ENCODE assay signal across 25 cellular contexts in genomic region chr6:34338377-34338776, GRCh38. TPM values are rescaled to one million over a fixed set of nuclear protein-coding genes. Genes with fewer than 3 reads are reported as not detected.
DNase-seq lines count a peak whose midpoint lies in the region; ATAC-seq, FAIRE-seq and TF ChIP-seq lines count a peak whose summit lies in the region.
"Had no signal": no experiment of that assay in that cellular context is flagged by ENCODE, and none has a peak within 500 bp of the region (broad histone marks: within the 10 kb centered on the region; RNA-seq: fewer than 3 reads in every experiment).

No MANE protein-coding gene starts in this region.

- no peaks in the 10 kb centered on the region for H3K9me3 Mint-ChIP-seq in dendritic cell treated with granulocyte-macrophage colony-stimulating factor and Interleukin-4, amounts not matched to agents 40 ng/mL and 50 ng/mL, for 4 days
- H3K9me3 Mint-ChIP-seq in activated CD4-positive, alpha-beta memory T cell treated with anti-CD3 and anti-CD28 coated beads, Interleukin-2, amount 10 ng/mL, durations not matched to agents 7 days and 5 days = no peaks in the 10 kb centered on the region
- H3K9me3 Mint-ChIP-seq: activated naive CD4-positive, alpha-beta T cell treated with anti-CD3 and anti-CD28 coated beads, Interleukin-2, amount 50 U/mL, for 24 hours; neural crest cell; stimulated activated naive CD8-positive, alpha-beta T cell treated with anti-CD3 and anti-CD28 coated beads, Interleukin-15, amount 100 ng/mL, for 72 hours had no signal

- CTCF ChIA-PET in A549 (lab: Yijun Ruan, JAX) = interaction anchor here (1.2 to 1.5 kb wide), 2 partner anchors 17 to 283 kb away, joined by 3 read pairs; no protein-coding TSS in a partner anchor
- CTCF ChIA-PET in activated CD4-positive, alpha-beta memory T cell treated with anti-CD3 and anti-CD28 coated beads, Interleukin-2, amount 10 ng/mL, durations not matched to agents 7 days and 5 days (lab: Charles Lee) = interaction anchor here (1.0 kb wide), 1 partner anchor 24 kb away, joined by 3 read pairs; no protein-coding TSS in a partner anchor

- peak overlapping the region; percentile 66 for H3K27ac Mint-ChIP-seq in dendritic cell treated with granulocyte-macrophage colony-stimulating factor and Interleukin-4, amounts not matched to agents 40 ng/mL and 50 ng/mL, for 4 days
- no peak overlapping the region for H3K27ac Mint-ChIP-seq in activated CD4-positive, alpha-beta memory T cell treated with anti-CD3 and anti-CD28 coated beads, Interleukin-2, amount 10 ng/mL, durations not matched to agents 7 days and 5 days
- H3K27ac Mint-ChIP-seq: activated naive CD4-positive, alpha-beta T cell treated with anti-CD3 and anti-CD28 coated beads, Interleukin-2, amount 50 U/mL, for 24 hours; stimulated activated naive CD8-positive, alpha-beta T cell treated with anti-CD3 and anti-CD28 coated beads, Interleukin-15, amount 100 ng/mL, for 72 hours had no signal

- in situ Hi-C loops in G401 (cut with HindIII; ENCODE audit: low sequenced_read_pairs) = no loop called here

- TF ChIP-seq CTCF in A549 (IDR thresholded peaks at IDR 0.05) = no peak
- no peak for TF ChIP-seq CTCF in psoas muscle (IDR thresholded peaks at IDR 0.05)
- no peak for TF ChIP-seq CTCF in upper lobe of right lung (IDR thresholded peaks at IDR 0.05)

- DNase-seq in A549 (ENCODE audit: low read depth in 1 of 2, low spot score in 1 of 2) (no peak), G401 (ENCODE audit: low spot score) (peak; percentile 33), psoas muscle (no peak), upper lobe of right lung (no peak), hippocampal formation (lab: John Stamatoyannopoulos, UW) (no peak)
- no peak for DNase-seq in activated CD4-positive, alpha-beta memory T cell treated with anti-CD3 and anti-CD28 coated beads, Interleukin-2, amount 10 ng/mL, durations not matched to agents 7 days and 5 days
- DNase-seq: activated CD4-positive, alpha-beta T cell treated with anti-CD3 and anti-CD28 coated beads for 4 hours; amygdala; Caco-2; dermis blood vessel endothelial cell; DMS79; foreskin fibroblast; HCEC 1CT; head of caudate nucleus; kidney; SIG-M5; stimulated activated CD4-positive, alpha-beta T cell treated with anti-CD3 and anti-CD28 coated beads, Interleukin-1b, Interleukin-23, amount 100 ng/mL, for 48 hours; stimulated activated naive CD8-positive, alpha-beta T cell treated with anti-CD3 and anti-CD28 coated beads, Interleukin-15, amount 100 ng/mL, for 72 hours; T-helper 9 cell had no signal

- H3K4me3 ChIP-seq in A549 (no peak overlapping the region), psoas muscle (no peak overlapping the region), upper lobe of right lung (no peak overlapping the region)
- H3K4me3 ChIP-seq: esophagus muscularis mucosa, thoracic aorta had no signal

- intact Hi-C loops in dendritic cell treated with granulocyte-macrophage colony-stimulating factor and Interleukin-4, amounts not matched to agents 40 ng/mL and 50 ng/mL, for 4 days (cut with micrococcal nuclease) = loop anchor here (5.0 kb wide), 1 partner anchor 34 kb away; no protein-coding TSS in a partner anchor
- intact Hi-C loops in psoas muscle (cut with DNase I) = loop anchor here in 1 of 2 donors (5.0 kb wide), 2 partner anchors 36 to 44 kb away; no protein-coding TSS in a partner anchor
- intact Hi-C loops in upper lobe of right lung (cut with DNase I) = no loop called here

- H3K36me3 ChIP-seq in psoas muscle (ENCODE audit: insufficient read depth in 1 of 2, low read depth in 1 of 2) (peaks cover 0 to 8% of the 10 kb centered on the region in 2 donors), upper lobe of right lung (no peaks in the 10 kb centered on the region)
- H3K36me3 ChIP-seq: thoracic aorta had no signal

- H3K4me1 Mint-ChIP-seq in dendritic cell treated with granulocyte-macrophage colony-stimulating factor and Interleukin-4, amounts not matched to agents 40 ng/mL and 50 ng/mL, for 4 days (ENCODE audit: low read depth) = peaks cover 79% of the 10 kb centered on the region
- H3K4me1 Mint-ChIP-seq in activated CD4-positive, alpha-beta memory T cell treated with anti-CD3 and anti-CD28 coated beads, Interleukin-2, amount 10 ng/mL, durations not matched to agents 7 days and 5 days = peaks cover 16% of the 10 kb centered on the region

- H3K27me3 ChIP-seq in psoas muscle (ENCODE audit: insufficient read depth in 3 of 3, low read length in 2 of 3) (no peaks in the 10 kb centered on the region), upper lobe of right lung (no peaks in the 10 kb centered on the region)
- H3K27me3 ChIP-seq: esophagus muscularis mucosa had no signal

- no peak overlapping the region for H3K4me2 ChIP-seq in A549

- no peak overlapping the region for H3K27ac ChIP-seq in A549
- peak overlapping the region; percentile 79 for H3K27ac ChIP-seq in psoas muscle
- no peak overlapping the region for H3K27ac ChIP-seq in upper lobe of right lung
- H3K27ac ChIP-seq: esophagus muscularis mucosa, thoracic aorta had no signal

- no peaks in the 10 kb centered on the region for H3K27me3 Mint-ChIP-seq in dendritic cell treated with granulocyte-macrophage colony-stimulating factor and Interleukin-4, amounts not matched to agents 40 ng/mL and 50 ng/mL, for 4 days
- no peaks in the 10 kb centered on the region for H3K27me3 Mint-ChIP-seq in activated CD4-positive, alpha-beta memory T cell treated with anti-CD3 and anti-CD28 coated beads, Interleukin-2, amount 10 ng/mL, durations not matched to agents 7 days and 5 days
- H3K27me3 Mint-ChIP-seq: activated naive CD4-positive, alpha-beta T cell treated with anti-CD3 and anti-CD28 coated beads, Interleukin-2, amount 50 U/mL, for 24 hours; stimulated activated naive CD8-positive, alpha-beta T cell treated with anti-CD3 and anti-CD28 coated beads, Interleukin-15, amount 100 ng/mL, for 72 hours had no signal

- ATAC-seq in A549 (no peak), psoas muscle (no peak), upper lobe of right lung (no peak), HG02840 (IDR thresholded peaks at IDR 0.05; ENCODE audit: low FRiP score, unreplicated experiment) (no peak)
- ATAC-seq: stimulated activated naive CD8-positive, alpha-beta T cell treated with anti-CD3 and anti-CD28 coated beads, Interleukin-15, amount 100 ng/mL, for 72 hours had no signal

- no peak for FAIRE-seq in A549 (lab: Jason Lieb, UNC)
- FAIRE-seq: kidney had no signal

- 0 out of 3 replicates have a peak, but pooled peaks cover 2% of the 10 kb centered on the region for H3K4me1 ChIP-seq in A549
- peaks cover 72% of the 10 kb centered on the region for H3K4me1 ChIP-seq in psoas muscle
- peaks cover 27% of the 10 kb centered on the region for H3K4me1 ChIP-seq in upper lobe of right lung
- H3K4me1 ChIP-seq: Caco-2 had no signal

- POLR2A ChIA-PET in A549 (lab: Yijun Ruan, JAX) = no interaction called here
- POLR2A ChIA-PET in activated CD4-positive, alpha-beta memory T cell treated with anti-CD3 and anti-CD28 coated beads, Interleukin-2, amount 10 ng/mL, durations not matched to agents 7 days and 5 days (lab: Charles Lee) = no interaction called here

- TF ChIP-seq POLR2A in A549 (IDR thresholded peaks at IDR 0.05; ENCODE audit: low read length) = no peak

- H3K36me3 Mint-ChIP-seq in dendritic cell treated with granulocyte-macrophage colony-stimulating factor and Interleukin-4, amounts not matched to agents 40 ng/mL and 50 ng/mL, for 4 days (ENCODE audit: low read depth) = peaks cover 46% of the 10 kb centered on the region
- peaks cover 8% of the 10 kb centered on the region for H3K36me3 Mint-ChIP-seq in activated CD4-positive, alpha-beta memory T cell treated with anti-CD3 and anti-CD28 coated beads, Interleukin-2, amount 10 ng/mL, durations not matched to agents 7 days and 5 days (ENCODE audit: low read depth)

- no peak for TF ChIP-seq EP300 in A549 (IDR thresholded peaks at IDR 0.05)

- 93% methylated on average over 3 of the region's 3 CpGs for WGBS in A549 (ENCODE audit: missing lambda C conversion rate)
- WGBS in psoas muscle, 3 donors = 68 to 92% (median 72%) methylated on average over 3 of the region's 3 CpGs

- H3K4me3 Mint-ChIP-seq in dendritic cell treated with granulocyte-macrophage colony-stimulating factor and Interleukin-4, amounts not matched to agents 40 ng/mL and 50 ng/mL, for 4 days = no peak overlapping the region
- no peak overlapping the region for H3K4me3 Mint-ChIP-seq in activated CD4-positive, alpha-beta memory T cell treated with anti-CD3 and anti-CD28 coated beads, Interleukin-2, amount 10 ng/mL, durations not matched to agents 7 days and 5 days
- H3K4me3 Mint-ChIP-seq: activated naive CD4-positive, alpha-beta T cell treated with anti-CD3 and anti-CD28 coated beads, Interleukin-2, amount 50 U/mL, for 24 hours; neural crest cell; stimulated activated naive CD8-positive, alpha-beta T cell treated with anti-CD3 and anti-CD28 coated beads, Interleukin-15, amount 100 ng/mL, for 72 hours had no signal

- H3K9me3 ChIP-seq in A549 (no peaks in the 10 kb centered on the region), psoas muscle (no peaks in the 10 kb centered on the region), upper lobe of right lung (no peaks in the 10 kb centered on the region)
- H3K9me3 ChIP-seq: Caco-2, esophagus muscularis mucosa, thoracic aorta had no signal

- TF ChIP-seq RAD21 in A549 (conservative IDR thresholded peaks at IDR 0.05 in 1 of 2, IDR thresholded peaks at IDR 0.05 in 1 of 2) = no peak

TF ChIP-seq in A549, 52 proteins besides CTCF, POLR2A, EP300 and RAD21:
- TF ChIP-seq POLR2AphosphoS2 (conservative IDR thresholded peaks at IDR 0.05; ENCODE audit: low read length) = no peak
- peak; percentile 82 for TF ChIP-seq MAFK (IDR thresholded peaks at IDR 0.05; ENCODE audit: partially characterized antibody)
- no peak for TF ChIP-seq ZFP36 (IDR thresholded peaks at IDR 0.05; ENCODE audit: borderline replicate concordance, partially characterized antibody)
- TF ChIP-seq ZNF302 (CRISPR knock-in tag; IDR thresholded peaks at IDR 0.05) = no peak
- no peak for TF ChIP-seq CHD2 (IDR thresholded peaks at IDR 0.05; ENCODE audit: low read length, partially characterized antibody)
- no peak for TF ChIP-seq RNF2 (IDR thresholded peaks at IDR 0.05; ENCODE audit: borderline replicate concordance, low read depth)
- TF ChIP-seq BHLHE40 (IDR thresholded peaks at IDR 0.05; ENCODE audit: low read depth, low read length) = no peak
TF ChIP-seq in A549: peak in this region for 1.

RNA-seq across cellular contexts. Expression of gene NUDT3, which starts 54.1 kb away (rescaled TPM):
- polyA plus RNA-seq in A549 (2011; rRNA removed) = 12.9 and 13.4 TPM in 2 replicates
- 4.4 and 5.2 TPM in 2 replicates for polyA plus RNA-seq in A549 (2012; cell fraction: cytosol; rRNA removed)
- polyA plus RNA-seq in A549 (2012; cell fraction: nucleus; rRNA removed) = 3.1 and 4.6 TPM in 2 replicates
- polyA plus RNA-seq in A549 (2017; fragmentation: RNase III; extraction: RNeasy Plus Mini Kit Qiagen cat#74134 plus additional on column Dnase treatment) = 5.2 to 5.6 TPM (median 5.5 TPM) in 3 replicates
- polyA minus RNA-seq in A549 (2011; rRNA and poly(A)+ RNA removed) = 10.5 and 11.1 TPM in 2 replicates
- 8.1 and 10.6 TPM in 2 replicates for total RNA-seq in G401 (2014; rRNA removed; shearing (Covaris generic))
- total RNA-seq in psoas muscle = 10 to 100 TPM; 33.3 to 70.5 (median 50.6) TPM
- polyA plus RNA-seq in psoas muscle = 10 to 100 TPM; 10.6 to 19.9 (median 17.9) TPM
- 29.1 TPM for total RNA-seq in upper lobe of right lung
- 10 to 100 TPM in 1 of 2 experiments, 1 to 10 TPM in 1; 9.9 to 10.0 TPM for total RNA-seq in activated CD4-positive, alpha-beta memory T cell treated with anti-CD3 and anti-CD28 coated beads, Interleukin-2, amount 10 ng/mL, durations not matched to agents 7 days and 5 days
